In genomic region chr3:53236112-53236841, GRCh38 we compare ENCODE assay signal across 8 cellular contexts. TPM values are rescaled to one million over a fixed set of nuclear protein-coding genes. Genes with fewer than 3 reads are reported as not detected.
DNase-seq lines count a peak whose midpoint lies in the region; ATAC-seq, FAIRE-seq and TF ChIP-seq lines count a peak whose summit lies in the region.

No MANE protein-coding gene starts in this region.

- dilution Hi-C loops in mammary epithelial cell (cut with HindIII; ENCODE audit: low sequenced_read_pairs) (no loop called here), keratinocyte (cut with MboI; ENCODE audit: extremely low pct_ligation_motif_present, low sequenced_read_pairs) (no loop called here)

- H3K4me1 ChIP-seq in mammary epithelial cell (ENCODE audit: insufficient read depth, low read length), result peaks cover 36% of the 10 kb centered on the region
- peaks cover 32% of the 10 kb centered on the region for H3K4me1 ChIP-seq in keratinocyte (ENCODE audit: control insufficient read depth, extremely low read depth, insufficient read depth, low read length)

- peak; percentile 27 for ATAC-seq in stimulated activated naive CD8-positive, alpha-beta T cell treated with anti-CD3 and anti-CD28 coated beads, Interleukin-15, amount 100 ng/mL, for 72 hours
- no peak for ATAC-seq in GM21825 (IDR thresholded peaks at IDR 0.05; ENCODE audit: unreplicated experiment)

- 74% methylated on average over 7 of the region's 9 CpGs for WGBS in mammary epithelial cell (ENCODE audit: low coverage, missing lambda C conversion rate)

- no peaks in the 10 kb centered on the region for H3K27me3 Mint-ChIP-seq in stimulated activated naive CD8-positive, alpha-beta T cell treated with anti-CD3 and anti-CD28 coated beads, Interleukin-15, amount 100 ng/mL, for 72 hours

- H3K9ac ChIP-seq in mammary epithelial cell (ENCODE audit: insufficient read depth, low read length) (no peak overlapping the region), keratinocyte (ENCODE audit: control insufficient read depth, extremely low read depth, insufficient read depth, low read length) (peak overlapping the region; percentile 26)

- H4K20me1 ChIP-seq in mammary epithelial cell (ENCODE audit: insufficient read depth, low read length), result peaks cover 8% of the 10 kb centered on the region
- peaks cover 12% of the 10 kb centered on the region for H4K20me1 ChIP-seq in keratinocyte (ENCODE audit: control insufficient read depth, extremely low read depth, insufficient read depth, low read length)

- peak; percentile 83 for FAIRE-seq in keratinocyte (lab: Jason Lieb, UNC)

- in situ Hi-C loops in mammary epithelial cell (cut with MboI; ENCODE audit: low sequenced_read_pairs in 2 of 2), result no loop called here

- TF ChIP-seq CTCF in mammary epithelial cell (conservative IDR thresholded peaks at IDR 0.05 in 1 of 2, IDR thresholded peaks at IDR 0.05 in 1 of 2; ENCODE audit: extremely low read depth in 1 of 2, insufficient read depth in 1 of 2, low read depth in 1 of 2, low read length in 2 of 2) (no peak), keratinocyte (optimal IDR thresholded peaks at IDR 0.05 in 1 of 3, IDR thresholded peaks at IDR 0.05 in 1 of 3, conservative IDR thresholded peaks at IDR 0.05 in 1 of 3; ENCODE audit: extremely low read depth in 1 of 3, insufficient read depth in 2 of 3, low read length in 3 of 3) (no peak)

- intact Hi-C loops in mammary epithelial cell (cut with micrococcal nuclease), result loop anchor here (5.0 kb wide), 1 partner anchor 51 kb away; no protein-coding TSS in a partner anchor

- H2AFZ ChIP-seq in mammary epithelial cell (ENCODE audit: low read depth, low read length) (no peak overlapping the region), keratinocyte (ENCODE audit: control insufficient read depth, low read length) (no peak overlapping the region)

- no peaks in the 10 kb centered on the region for H3K9me3 Mint-ChIP-seq in stimulated activated naive CD8-positive, alpha-beta T cell treated with anti-CD3 and anti-CD28 coated beads, Interleukin-15, amount 100 ng/mL, for 72 hours

- no TSS peak for BruUV-seq in mammary epithelial cell (replicated peaks; lab: Mats Ljungman, UMichigan)

- CTCF ChIA-PET in mammary epithelial cell (lab: Charles Lee; ENCODE audit: low non-redundant PET), result no interaction called here

- H3K36me3 ChIP-seq in mammary epithelial cell (ENCODE audit: insufficient read depth, low read length), result peaks cover 55% of the 10 kb centered on the region
- peaks cover 65 to 73% of the 10 kb centered on the region in 2 experiments for H3K36me3 ChIP-seq in keratinocyte (ENCODE audit: control insufficient read depth in 2 of 2, extremely low read depth in 1 of 2, insufficient read depth in 2 of 2, low read length in 2 of 2)

- H3K4me3 ChIP-seq in mammary epithelial cell (replicated peaks in 1 of 3; ENCODE audit: insufficient read depth in 1 of 3, low read depth in 2 of 3, low read length in 3 of 3) (no peak overlapping the region), keratinocyte (ENCODE audit: control insufficient read depth in 2 of 3, extremely low read depth in 1 of 3, insufficient read depth in 2 of 3, low read depth in 1 of 3, low read length in 3 of 3) (no peak overlapping the region)

- DNase-seq in DMS53 (lab: John Stamatoyannopoulos, UW) (peak; percentile 68), NOMO-1 treated with DMSO at 0.1 percent for 48 hours (lab: John Stamatoyannopoulos, UW; ENCODE audit: unreplicated experiment) (peak; percentile 46), mammary epithelial cell (peak; percentile 68), keratinocyte (ENCODE audit: low read depth, low spot score) (no peak), GM19240 (ENCODE audit: insufficient read length, low spot score) (no peak)
- no peak for DNase-seq in stimulated activated naive CD8-positive, alpha-beta T cell treated with anti-CD3 and anti-CD28 coated beads, Interleukin-15, amount 100 ng/mL, for 72 hours
- DNase-seq in activated T-cell treated with anti-CD3 and anti-CD28 coated beads, Interleukin-2, amount 50 U/mL, for 48 hours, result no peak

- H3K4me1 Mint-ChIP-seq in stimulated activated naive CD8-positive, alpha-beta T cell treated with anti-CD3 and anti-CD28 coated beads, Interleukin-15, amount 100 ng/mL, for 72 hours, result peaks cover 27% of the 10 kb centered on the region

- H3K79me2 ChIP-seq in mammary epithelial cell (ENCODE audit: insufficient read depth, low read length) (peaks cover 95% of the 10 kb centered on the region), keratinocyte (ENCODE audit: control insufficient read depth, insufficient read depth, low read length) (peaks cover 60% of the 10 kb centered on the region)

- no peak overlapping the region for H3K4me3 Mint-ChIP-seq in stimulated activated naive CD8-positive, alpha-beta T cell treated with anti-CD3 and anti-CD28 coated beads, Interleukin-15, amount 100 ng/mL, for 72 hours

- peak overlapping the region; percentile 77 to 83 for H3K27ac Mint-ChIP-seq in stimulated activated naive CD8-positive, alpha-beta T cell treated with anti-CD3 and anti-CD28 coated beads, Interleukin-15, amount 100 ng/mL, for 72 hours

- H3K4me2 ChIP-seq in mammary epithelial cell (ENCODE audit: insufficient read depth, low read depth, low read length) (no peak overlapping the region), keratinocyte (ENCODE audit: control insufficient read depth, extremely low read depth, insufficient read depth, low read depth, low read length) (no peak overlapping the region)

- H3K27me3 ChIP-seq in mammary epithelial cell (ENCODE audit: insufficient read depth, low read length) (no peaks in the 10 kb centered on the region), keratinocyte (ENCODE audit: control insufficient read depth, extremely low read depth, insufficient read depth, low read length) (no peaks in the 10 kb centered on the region)

- H3K9me1 ChIP-seq in keratinocyte (ENCODE audit: control insufficient read depth, extremely low read depth, insufficient read depth, low read length), result peaks cover 5% of the 10 kb centered on the region

- H3K9me3 ChIP-seq in mammary epithelial cell (replicated peaks; ENCODE audit: insufficient read depth, low read length) (no peaks in the 10 kb centered on the region), keratinocyte (ENCODE audit: control insufficient read depth, low read depth, low read length) (no peaks in the 10 kb centered on the region)

- H3K27ac ChIP-seq in mammary epithelial cell (ENCODE audit: insufficient read depth, low read depth, low read length) (peak overlapping the region; percentile 8), keratinocyte (ENCODE audit: control insufficient read depth, insufficient read depth, low read length) (peak overlapping the region; percentile 42)

RNA-seq across cellular contexts. Expression of gene TKT, which starts 19.5 kb away (rescaled TPM):
- 100 to 1,000 TPM; 545 to 600 TPM for total RNA-seq in mammary epithelial cell
- polyA plus RNA-seq in mammary epithelial cell (437 TPM), keratinocyte (225 to 282 TPM (median 266 TPM) in 3 replicates)
- polyA minus RNA-seq in mammary epithelial cell (384 TPM), keratinocyte (167 to 388 TPM (median 197 TPM) in 3 replicates)
- polyA plus RNA-seq in keratinocyte (2011; ENCODE audit: low read depth), result 49.0 TPM
- polyA plus RNA-seq in keratinocyte (2011; cell fraction: cytosol; rRNA removed), result 157 and 279 TPM in 2 replicates
- polyA plus RNA-seq in keratinocyte (2011; cell fraction: nucleus; rRNA removed), result 177 and 237 TPM in 2 replicates
- 176 and 519 TPM in 2 replicates for polyA plus RNA-seq in keratinocyte (2012; ENCODE audit: low replicate concordance)
- 270 TPM for polyA minus RNA-seq in keratinocyte (2011; cell fraction: cytosol; rRNA and poly(A)+ RNA removed)
- polyA minus RNA-seq in keratinocyte (2011; cell fraction: nucleus; rRNA and poly(A)+ RNA removed), result 129 and 143 TPM in 2 replicates

Comparison
In these comparisons a context has a peak if more than half of its experiments do, and no peak if none do; other contexts are left out.
1. DNase-seq: peak in DMS53 (single experiment), NOMO-1 treated with DMSO at 0.1 percent for 48 hours (single experiment) and mammary epithelial cell (single experiment); none in keratinocyte (single experiment), stimulated activated naive CD8-positive, alpha-beta T cell treated with anti-CD3 and anti-CD28 coated beads, Interleukin-15, amount 100 ng/mL, for 72 hours (0 of 2), GM19240 (single experiment) and activated T-cell treated with anti-CD3 and anti-CD28 coated beads, Interleukin-2, amount 50 U/mL, for 48 hours (0 of 2).